ENCODE assay signal across 1 cellular context in the genomic region with DNA sequence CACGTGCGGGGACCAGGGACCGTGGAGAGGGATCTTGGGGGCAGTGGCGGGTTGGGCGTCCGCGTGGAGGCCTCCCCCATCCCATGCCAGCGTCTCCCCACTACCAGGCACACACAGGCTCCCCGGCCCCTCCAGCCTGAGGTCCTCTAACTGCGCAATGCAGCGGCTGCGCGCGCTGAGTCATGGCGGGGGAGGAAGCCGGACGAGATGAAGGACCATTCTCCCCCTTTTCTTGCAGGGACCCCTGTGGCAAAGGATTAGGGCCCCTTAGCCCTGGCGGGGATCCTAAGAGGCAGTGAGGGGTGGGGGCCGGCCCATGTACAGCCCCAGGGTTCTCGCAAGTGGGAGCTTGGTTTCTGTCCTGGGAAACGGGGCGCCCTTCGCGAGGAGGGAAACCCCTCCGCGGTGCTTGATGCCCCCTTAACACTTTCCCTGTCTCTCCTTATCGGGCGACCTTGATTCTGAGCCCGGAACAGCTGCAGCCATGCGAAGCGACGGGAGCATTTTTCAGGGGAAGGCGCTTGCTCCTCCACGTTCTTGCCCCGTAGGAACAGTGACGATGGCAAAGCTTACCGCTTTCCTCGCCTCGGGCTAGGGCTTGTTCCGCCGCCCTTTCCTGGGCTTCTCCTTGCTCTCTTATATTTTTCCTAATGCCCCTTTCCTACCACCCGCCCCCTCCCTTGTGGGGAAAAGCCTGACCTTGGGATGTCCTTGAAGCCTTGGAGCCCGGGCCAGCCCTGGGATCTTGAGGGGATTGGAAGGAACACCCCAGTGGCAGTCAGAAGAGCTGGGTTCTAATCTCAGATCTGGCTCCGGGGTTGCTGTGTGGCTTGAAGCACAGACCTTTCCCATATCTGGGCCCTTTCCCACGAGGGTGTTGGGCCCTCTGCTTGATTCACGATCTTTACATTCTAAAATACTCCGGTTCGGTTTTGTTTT.
A peak's percentile ranks its signal among the peaks of the same experiment; 100 is the strongest.
TF ChIP-seq lines count a peak whose summit lies in the region.

No MANE protein-coding gene starts in this region.

TF ChIP-seq in HepG2, 621 proteins besides CTCF, POLR2A, EP300 and RAD21 (continued from another document):
- TF ChIP-seq, protein P1, sequence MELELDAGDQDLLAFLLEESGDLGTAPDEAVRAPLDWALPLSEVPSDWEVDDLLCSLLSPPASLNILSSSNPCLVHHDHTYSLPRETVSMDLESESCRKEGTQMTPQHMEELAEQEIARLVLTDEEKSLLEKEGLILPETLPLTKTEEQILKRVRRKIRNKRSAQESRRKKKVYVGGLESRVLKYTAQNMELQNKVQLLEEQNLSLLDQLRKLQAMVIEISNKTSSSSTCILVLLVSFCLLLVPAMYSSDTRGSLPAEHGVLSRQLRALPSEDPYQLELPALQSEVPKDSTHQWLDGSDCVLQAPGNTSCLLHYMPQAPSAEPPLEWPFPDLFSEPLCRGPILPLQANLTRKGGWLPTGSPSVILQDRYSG (CRISPR knock-in tag; IDR thresholded peaks at IDR 0.05): no peak
- TF ChIP-seq ZNF292 (CRISPR knock-in tag; IDR thresholded peaks at IDR 0.05; ENCODE audit: borderline replicate concordance, low read depth) (no peak), ZNF143 (CRISPR knock-in tag; IDR thresholded peaks at IDR 0.05) (0 out of 2 replicates have a peak, but pooled peaks have one; percentile 3), ZIK1 (CRISPR knock-in tag; IDR thresholded peaks at IDR 0.05; ENCODE audit: borderline replicate concordance, low read depth) (peak; percentile 17; the same call in 1 of the 2 replicates), SPEN (CRISPR knock-in tag; IDR thresholded peaks at IDR 0.05; ENCODE audit: low read depth) (no peak), ATRX (CRISPR knock-in tag; IDR thresholded peaks at IDR 0.05; ENCODE audit: borderline replicate concordance) (no peak), MED13 (CRISPR knock-in tag; IDR thresholded peaks at IDR 0.05) (no peak), ZNF720 (CRISPR knock-in tag; IDR thresholded peaks at IDR 0.05) (no peak), PAF1 (CRISPR knock-in tag; IDR thresholded peaks at IDR 0.05) (no peak), ZNF484 (CRISPR knock-in tag; IDR thresholded peaks at IDR 0.05; ENCODE audit: borderline replicate concordance, low read depth) (no peak), HNRNPL (IDR thresholded peaks at IDR 0.05; ENCODE audit: low read depth, low read length) (no peak; the same call in 1 of the 2 replicates), ZNF572 (CRISPR knock-in tag; IDR thresholded peaks at IDR 0.05) (peak; percentile 75), RBM39 (IDR thresholded peaks at IDR 0.05; ENCODE audit: low read depth, low read length, poor library complexity, severe bottlenecking) (peak; percentile 22)
- TF ChIP-seq, protein P2, sequence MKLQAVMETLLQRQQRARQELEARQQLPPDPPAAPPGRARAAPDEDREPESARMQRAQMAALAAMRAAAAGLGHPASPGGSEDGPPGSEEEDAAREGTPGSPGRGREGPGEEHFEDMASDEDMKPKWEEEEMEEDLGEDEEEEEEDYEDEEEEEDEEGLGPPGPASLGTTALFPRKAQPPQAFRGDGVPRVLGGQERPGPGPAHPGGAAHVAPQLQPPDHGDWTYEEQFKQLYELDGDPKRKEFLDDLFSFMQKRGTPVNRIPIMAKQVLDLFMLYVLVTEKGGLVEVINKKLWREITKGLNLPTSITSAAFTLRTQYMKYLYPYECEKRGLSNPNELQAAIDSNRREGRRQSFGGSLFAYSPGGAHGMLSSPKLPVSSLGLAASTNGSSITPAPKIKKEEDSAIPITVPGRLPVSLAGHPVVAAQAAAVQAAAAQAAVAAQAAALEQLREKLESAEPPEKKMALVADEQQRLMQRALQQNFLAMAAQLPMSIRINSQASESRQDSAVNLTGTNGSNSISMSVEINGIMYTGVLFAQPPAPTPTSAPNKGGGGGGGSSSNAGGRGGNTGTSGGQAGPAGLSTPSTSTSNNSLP (IDR thresholded peaks at IDR 0.05; ENCODE audit: low read depth, low read length): no peak
- TF ChIP-seq, protein P3, sequence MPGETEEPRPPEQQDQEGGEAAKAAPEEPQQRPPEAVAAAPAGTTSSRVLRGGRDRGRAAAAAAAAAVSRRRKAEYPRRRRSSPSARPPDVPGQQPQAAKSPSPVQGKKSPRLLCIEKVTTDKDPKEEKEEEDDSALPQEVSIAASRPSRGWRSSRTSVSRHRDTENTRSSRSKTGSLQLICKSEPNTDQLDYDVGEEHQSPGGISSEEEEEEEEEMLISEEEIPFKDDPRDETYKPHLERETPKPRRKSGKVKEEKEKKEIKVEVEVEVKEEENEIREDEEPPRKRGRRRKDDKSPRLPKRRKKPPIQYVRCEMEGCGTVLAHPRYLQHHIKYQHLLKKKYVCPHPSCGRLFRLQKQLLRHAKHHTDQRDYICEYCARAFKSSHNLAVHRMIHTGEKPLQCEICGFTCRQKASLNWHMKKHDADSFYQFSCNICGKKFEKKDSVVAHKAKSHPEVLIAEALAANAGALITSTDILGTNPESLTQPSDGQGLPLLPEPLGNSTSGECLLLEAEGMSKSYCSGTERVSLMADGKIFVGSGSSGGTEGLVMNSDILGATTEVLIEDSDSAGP (CRISPR knock-in tag; IDR thresholded peaks at IDR 0.05; ENCODE audit: borderline replicate concordance): no peak
- TF ChIP-seq, protein P4, sequence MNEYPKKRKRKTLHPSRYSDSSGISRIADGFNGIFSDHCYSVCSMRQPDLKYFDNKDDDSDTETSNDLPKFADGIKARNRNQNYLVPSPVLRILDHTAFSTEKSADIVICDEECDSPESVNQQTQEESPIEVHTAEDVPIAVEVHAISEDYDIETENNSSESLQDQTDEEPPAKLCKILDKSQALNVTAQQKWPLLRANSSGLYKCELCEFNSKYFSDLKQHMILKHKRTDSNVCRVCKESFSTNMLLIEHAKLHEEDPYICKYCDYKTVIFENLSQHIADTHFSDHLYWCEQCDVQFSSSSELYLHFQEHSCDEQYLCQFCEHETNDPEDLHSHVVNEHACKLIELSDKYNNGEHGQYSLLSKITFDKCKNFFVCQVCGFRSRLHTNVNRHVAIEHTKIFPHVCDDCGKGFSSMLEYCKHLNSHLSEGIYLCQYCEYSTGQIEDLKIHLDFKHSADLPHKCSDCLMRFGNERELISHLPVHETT (CRISPR knock-in tag; conservative IDR thresholded peaks at IDR 0.05): no peak
- TF ChIP-seq, protein P5, sequence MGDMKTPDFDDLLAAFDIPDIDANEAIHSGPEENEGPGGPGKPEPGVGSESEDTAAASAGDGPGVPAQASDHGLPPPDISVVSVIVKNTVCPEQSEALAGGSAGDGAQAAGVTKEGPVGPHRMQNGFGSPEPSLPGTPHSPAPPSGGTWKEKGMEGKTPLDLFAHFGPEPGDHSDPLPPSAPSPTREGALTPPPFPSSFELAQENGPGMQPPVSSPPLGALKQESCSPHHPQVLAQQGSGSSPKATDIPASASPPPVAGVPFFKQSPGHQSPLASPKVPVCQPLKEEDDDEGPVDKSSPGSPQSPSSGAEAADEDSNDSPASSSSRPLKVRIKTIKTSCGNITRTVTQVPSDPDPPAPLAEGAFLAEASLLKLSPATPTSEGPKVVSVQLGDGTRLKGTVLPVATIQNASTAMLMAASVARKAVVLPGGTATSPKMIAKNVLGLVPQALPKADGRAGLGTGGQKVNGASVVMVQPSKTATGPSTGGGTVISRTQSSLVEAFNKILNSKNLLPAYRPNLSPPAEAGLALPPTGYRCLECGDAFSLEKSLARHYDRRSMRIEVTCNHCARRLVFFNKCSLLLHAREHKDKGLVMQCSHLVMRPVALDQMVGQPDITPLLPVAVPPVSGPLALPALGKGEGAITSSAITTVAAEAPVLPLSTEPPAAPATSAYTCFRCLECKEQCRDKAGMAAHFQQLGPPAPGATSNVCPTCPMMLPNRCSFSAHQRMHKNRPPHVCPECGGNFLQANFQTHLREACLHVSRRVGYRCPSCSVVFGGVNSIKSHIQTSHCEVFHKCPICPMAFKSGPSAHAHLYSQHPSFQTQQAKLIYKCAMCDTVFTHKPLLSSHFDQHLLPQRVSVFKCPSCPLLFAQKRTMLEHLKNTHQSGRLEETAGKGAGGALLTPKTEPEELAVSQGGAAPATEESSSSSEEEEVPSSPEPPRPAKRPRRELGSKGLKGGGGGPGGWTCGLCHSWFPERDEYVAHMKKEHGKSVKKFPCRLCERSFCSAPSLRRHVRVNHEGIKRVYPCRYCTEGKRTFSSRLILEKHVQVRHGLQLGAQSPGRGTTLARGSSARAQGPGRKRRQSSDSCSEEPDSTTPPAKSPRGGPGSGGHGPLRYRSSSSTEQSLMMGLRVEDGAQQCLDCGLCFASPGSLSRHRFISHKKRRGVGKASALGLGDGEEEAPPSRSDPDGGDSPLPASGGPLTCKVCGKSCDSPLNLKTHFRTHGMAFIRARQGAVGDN (CRISPR knock-in tag; IDR thresholded peaks at IDR 0.05): no peak
TF ChIP-seq in HepG2: peak in this region for 72.
